ENCODE assay signal across 8 cellular contexts in the genomic region with DNA sequence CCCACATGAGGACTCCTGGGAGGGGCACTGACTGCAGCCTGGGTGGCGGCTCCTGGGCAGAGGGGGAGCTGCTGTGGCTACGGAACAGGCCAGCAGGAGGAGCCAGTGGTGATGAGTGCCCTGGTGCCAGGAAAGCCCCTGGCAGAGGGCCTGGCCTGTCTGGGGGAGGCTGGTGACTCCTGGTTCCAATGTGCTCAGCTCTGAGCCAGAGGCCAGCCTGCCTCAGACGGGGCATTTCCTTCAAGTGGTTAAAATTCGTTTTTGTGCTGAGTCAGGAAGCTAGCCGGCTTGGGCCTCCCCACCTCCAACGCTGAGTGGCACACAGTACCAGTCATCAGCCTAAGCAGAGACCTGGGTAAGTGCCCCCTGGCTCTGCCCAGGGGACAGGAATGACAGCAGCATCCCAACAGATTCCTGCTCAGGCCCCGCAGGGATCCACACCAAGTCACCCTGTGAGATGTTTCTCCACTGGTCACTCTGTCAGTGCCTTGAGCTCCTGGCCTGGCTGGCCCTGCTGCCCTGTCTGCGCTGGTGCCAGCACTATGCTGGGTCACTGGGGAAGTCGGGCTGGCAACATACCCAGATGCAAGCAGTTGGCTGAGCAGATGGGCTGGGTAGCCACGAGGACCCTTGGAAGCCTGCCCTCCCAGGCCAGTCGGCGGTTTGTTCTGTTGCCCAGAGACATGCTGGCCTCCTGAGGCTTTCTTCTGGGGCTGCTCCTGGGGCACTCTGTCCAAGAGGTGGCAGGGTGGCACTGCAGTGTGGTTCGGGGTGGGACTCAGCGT. TPM values are rescaled to one million over a fixed set of nuclear protein-coding genes. Genes with fewer than 3 reads are reported as not detected.
A peak's percentile ranks its signal among the peaks of the same experiment; 100 is the strongest.
DNase-seq lines count a peak whose midpoint lies in the region; ATAC-seq, FAIRE-seq and TF ChIP-seq lines count a peak whose summit lies in the region.

No MANE protein-coding gene starts in this region.

- no peak overlapping the region for H3K27ac ChIP-seq in CD8-positive, alpha-beta T cell (ENCODE audit: low read depth, low read length)
- H3K27ac ChIP-seq in coronary artery, result peak overlapping the region; percentile 69 to 88
- peak overlapping the region; percentile 68 to 84 (median 80) for H3K27ac ChIP-seq in right lobe of liver
- peak overlapping the region; percentile 90 for H3K27ac ChIP-seq in subcutaneous abdominal adipose tissue (ENCODE audit: low read depth, low read length)

- H3K27me3 Mint-ChIP-seq in CD8-positive, alpha-beta T cell (ENCODE audit: low read depth), result no peaks in the 10 kb centered on the region
- no peaks in the 10 kb centered on the region for H3K27me3 Mint-ChIP-seq in T-cell

- H3K4me1 Mint-ChIP-seq in CD8-positive, alpha-beta T cell (ENCODE audit: low read depth), result peaks cover 8% of the 10 kb centered on the region
- peaks cover 4 to 23% (median 6%) of the 10 kb centered on the region in 3 donors for H3K4me1 Mint-ChIP-seq in T-cell

- CTCF ChIA-PET in CD8-positive, alpha-beta T cell (lab: Charles Lee), result interaction anchor here (3.5 to 7.2 kb wide), 2 partner anchors 11 to 52 kb away, joined by 18 to 59 read pairs; no protein-coding TSS in a partner anchor
- CTCF ChIA-PET in T-cell (lab: Charles Lee), result interaction anchor here in 1 of 2 donors (1.1 to 1.5 kb wide), 3 partner anchors 11 to 52 kb away, joined by 3 to 7 read pairs (median 6); no protein-coding TSS in a partner anchor

- H3K9me3 Mint-ChIP-seq in CD8-positive, alpha-beta T cell, result no peaks in the 10 kb centered on the region
- H3K9me3 Mint-ChIP-seq in T-cell, result no peaks in the 10 kb centered on the region

- peak overlapping the region in 4 of 5 donors; percentile 13 to 65 (median 44) for H3K9ac ChIP-seq in subcutaneous abdominal adipose tissue (ENCODE audit: low read length in 5 of 5)

- H3K36me3 ChIP-seq in CD8-positive, alpha-beta T cell (ENCODE audit: insufficient read depth, low read length), result no peaks in the 10 kb centered on the region
- H3K36me3 ChIP-seq in right lobe of liver (no peaks in the 10 kb centered on the region), subcutaneous abdominal adipose tissue (ENCODE audit: control insufficient read depth in 5 of 5, insufficient read depth in 5 of 5, low read length in 5 of 5) (no peaks in the 10 kb centered on the region)

- POLR2A ChIA-PET in CD8-positive, alpha-beta T cell (lab: Charles Lee), result interaction anchor here (1.2 kb wide), 1 partner anchor 7 kb away, joined by 3 read pairs; no protein-coding TSS in a partner anchor
- POLR2A ChIA-PET in T-cell (lab: Charles Lee), result interaction anchor here in 1 of 2 donors (0.7 kb wide), 1 partner anchor 44 kb away, joined by 12 read pairs; no protein-coding TSS in a partner anchor

- intact Hi-C loops in CD8-positive, alpha-beta T cell (cut with DNase I, micrococcal nuclease), result no loop called here
- intact Hi-C loops in right lobe of liver (cut with DNase I), result no loop called here

- H3K27ac Mint-ChIP-seq in CD8-positive, alpha-beta T cell, result no peak overlapping the region
- no peak overlapping the region for H3K27ac Mint-ChIP-seq in T-cell

- no peaks in the 10 kb centered on the region for H3K4me1 ChIP-seq in CD8-positive, alpha-beta T cell (ENCODE audit: insufficient read depth, low read length)
- peaks cover 0 to 47% (median 23%) of the 10 kb centered on the region in 4 donors for H3K4me1 ChIP-seq in right lobe of liver
- H3K4me1 ChIP-seq in subcutaneous abdominal adipose tissue (ENCODE audit: control insufficient read depth in 5 of 5, insufficient read depth in 5 of 5, low read length in 5 of 5), result peaks cover 17 to 67% (median 59%) of the 10 kb centered on the region in 5 donors

- TF ChIP-seq CTCF in CD8-positive, alpha-beta T cell (IDR thresholded peaks at IDR 0.05), result no peak
- peak; percentile 47 for TF ChIP-seq CTCF in coronary artery (IDR thresholded peaks at IDR 0.05)
- peak; percentile 58 to 73 (median 66) for TF ChIP-seq CTCF in right lobe of liver (IDR thresholded peaks at IDR 0.05)

- 33% methylated on average over 2 of the region's 14 CpGs for WGBS in right lobe of liver (ENCODE audit: insufficient coverage, low coverage, low lambda C conversion rate, missing lambda C conversion rate)

- no peak overlapping the region for H3K4me3 ChIP-seq in CD8-positive, alpha-beta T cell (ENCODE audit: low read depth, low read length)
- H3K4me3 ChIP-seq in coronary artery (peak overlapping the region; percentile 34), right lobe of liver (peak overlapping the region in 1 of 3 donors; percentile 7), subcutaneous abdominal adipose tissue (ENCODE audit: low read depth in 1 of 5, low read length in 5 of 5) (peak overlapping the region in 2 of 5 donors; percentile 16 to 28)

- H3K36me3 Mint-ChIP-seq in CD8-positive, alpha-beta T cell, result no peaks in the 10 kb centered on the region
- H3K36me3 Mint-ChIP-seq in T-cell, result no peaks in the 10 kb centered on the region

- no peaks in the 10 kb centered on the region for H3K9me3 ChIP-seq in CD8-positive, alpha-beta T cell (ENCODE audit: low read length)
- H3K9me3 ChIP-seq in right lobe of liver, result no peaks in the 10 kb centered on the region
- no peaks in the 10 kb centered on the region for H3K9me3 ChIP-seq in subcutaneous abdominal adipose tissue (ENCODE audit: control insufficient read depth in 5 of 5, low read length in 5 of 5)

- no peaks in the 10 kb centered on the region for H3K27me3 ChIP-seq in CD8-positive, alpha-beta T cell (ENCODE audit: insufficient read depth, low read length)
- H3K27me3 ChIP-seq in right lobe of liver (no peaks in the 10 kb centered on the region), subcutaneous abdominal adipose tissue (ENCODE audit: control insufficient read depth in 5 of 5, insufficient read depth in 4 of 5, low read length in 5 of 5) (no peaks in the 10 kb centered on the region)

- ATAC-seq in CD8-positive, alpha-beta T cell, result peak; percentile 88
- peak; percentile 55 to 94 (median 59) for ATAC-seq in T-cell (replicated peaks in 1 of 4)
- peak; percentile 85 to 88 (median 87) for ATAC-seq in right lobe of liver
- no peak for ATAC-seq in GM19467 (IDR thresholded peaks at IDR 0.05; ENCODE audit: unreplicated experiment)

- H3K4me3 Mint-ChIP-seq in CD8-positive, alpha-beta T cell, result no peak overlapping the region
- H3K4me3 Mint-ChIP-seq in T-cell, result no peak overlapping the region

- no peak; the same call in 1 of the 2 replicates for TF ChIP-seq POLR2A in H54 (IDR thresholded peaks at IDR 0.05; ENCODE audit: low read depth, low read length)
- peak; percentile 55 for TF ChIP-seq POLR2A in right lobe of liver (IDR thresholded peaks at IDR 0.05)

- peak; percentile 91 for FAIRE-seq in H54 (lab: Jason Lieb, UNC)

- DNase-seq in CD8-positive, alpha-beta T cell, result peak in 3 of 7 experiments; percentile 43 to 56 (median 53)
- DNase-seq in H54 (ENCODE audit: insufficient read length, low spot score) (peak; percentile 97), T-cell (peak in 26 of 34 experiments; percentile 14 to 57 (median 38)), coronary artery (ENCODE audit: low spot score) (peak; percentile 93), right lobe of liver (peak; percentile 89 to 96 (median 95)), GM19238 (ENCODE audit: insufficient read length, low spot score) (no peak)

RNA-seq across cellular contexts. Expression of gene KLF11, which starts 7.1 kb away (rescaled TPM):
- 10 to 100 TPM; 28.6 to 30.3 TPM for total RNA-seq in CD8-positive, alpha-beta T cell
- total RNA-seq in T-cell, result 10 to 100 TPM in 3 of 5 donors, 1 to 10 TPM in 2; 6.8 to 36.3 (median 10.3) TPM
- total RNA-seq in right lobe of liver, result 10 to 100 TPM; 10.9 to 40.1 (median 27.8) TPM

RNA-seq across cellular contexts. Expression of gene CYS1, which starts 43.9 kb away (rescaled TPM):
- not detected for total RNA-seq in CD8-positive, alpha-beta T cell
- not detected for total RNA-seq in T-cell
- total RNA-seq in right lobe of liver, result under 1 TPM; 0.26 to 0.99 (median 0.55) TPM
